In genomic region chr14:105280525-105280924, GRCh38 we compare ENCODE assay signal across 20 cellular contexts. TPM values are rescaled to one million over a fixed set of nuclear protein-coding genes. Genes with fewer than 3 reads are reported as not detected.
DNase-seq lines count a peak whose midpoint lies in the region; ATAC-seq and TF ChIP-seq lines count a peak whose summit lies in the region.
"Had no signal": no experiment of that assay in that cellular context is flagged by ENCODE, and none has a peak within 500 bp of the region (broad histone marks: within the 10 kb centered on the region; RNA-seq: fewer than 3 reads in every experiment).

No MANE protein-coding gene starts in this region.

- H4K20me1 ChIP-seq in BLaER1: peaks cover 68% of the 10 kb centered on the region

- H3K27ac ChIP-seq in BLaER1 (no peak overlapping the region; the same call in 1 of the 2 replicates), Peyer's patch (no peak overlapping the region)
- H3K27ac ChIP-seq: A549, GM23248 had no signal

- H3K4me1 ChIP-seq in BLaER1 (peaks cover 86% of the 10 kb centered on the region), Peyer's patch (no peaks in the 10 kb centered on the region)
- H3K4me1 ChIP-seq: BE2C, HAP-1 had no signal

- H3K9me3 ChIP-seq in BLaER1 (no peaks in the 10 kb centered on the region), Peyer's patch (no peaks in the 10 kb centered on the region)
- H3K9me3 ChIP-seq: A549, BE2C, HAP-1 had no signal

- H3K27me3 ChIP-seq in BLaER1 (no peaks in the 10 kb centered on the region), H7 (ENCODE audit: control insufficient read depth, insufficient read depth, low read length) (no peaks in the 10 kb centered on the region), Peyer's patch (no peaks in the 10 kb centered on the region)
- H3K27me3 ChIP-seq: BE2C had no signal

- H3K4me2 ChIP-seq in BLaER1: peak overlapping the region; percentile 88; the same call in 1 of the 2 replicates
- H3K4me2 ChIP-seq: A549 had no signal

- no peak for TF ChIP-seq CTCF in Peyer's patch (IDR thresholded peaks at IDR 0.05)

- TF ChIP-seq POLR2A in Peyer's patch (IDR thresholded peaks at IDR 0.05): no peak

- H3K4me3 ChIP-seq in BLaER1: no peak overlapping the region
- no peak overlapping the region for H3K4me3 ChIP-seq in H7 (ENCODE audit: insufficient read depth, low read depth, low read length)
- H3K4me3 ChIP-seq in Peyer's patch: no peak overlapping the region
- H3K4me3 ChIP-seq: A549, GM23248, HAP-1 had no signal

- ATAC-seq in esophagus mucosa: peak; percentile 18
- ATAC-seq in GM21367 (IDR thresholded peaks at IDR 0.05; ENCODE audit: unreplicated experiment): no peak
- ATAC-seq: A549 had no signal

- H3K9ac ChIP-seq in BLaER1: no peak overlapping the region
- H3K9ac ChIP-seq: GM23248 had no signal

- H3K36me3 ChIP-seq in BLaER1 (peaks cover 22% of the 10 kb centered on the region), H7 (replicated peaks; ENCODE audit: control insufficient read depth, insufficient read depth, low read length) (no peaks in the 10 kb centered on the region; the same call in 1 of the 2 replicates), Peyer's patch (no peaks in the 10 kb centered on the region)
- H3K36me3 ChIP-seq: BE2C, HAP-1 had no signal

- peak; percentile 33 for DNase-seq in H7
- DNase-seq in Peyer's patch: no peak
- DNase-seq in SIG-M5 treated with dmso at 0.1 percent for 504 hours (lab: John Stamatoyannopoulos, UW; ENCODE audit: unreplicated experiment): no peak
- DNase-seq: 8988T; ACHN; AML-193; BE2C; C1 segment of cervical spinal cord; Calu3; CD4-positive, alpha-beta memory T cell; COR-L47; DMS153; DND-41; GM23248; HFFc6 had no signal

RNA-seq across cellular contexts. Expression of gene BRF1, which starts 20.3 kb away (rescaled TPM):
- 18.5 and 24.6 TPM in 2 replicates for total RNA-seq in H7 (2014; rRNA removed; shearing (Covaris generic))
- total RNA-seq in esophagus mucosa: 11.7 TPM
- total RNA-seq in Peyer's patch: 100 to 1,000 TPM in 1 of 4 donors, 10 to 100 TPM in 3; 40.8 to 112 (median 90.3) TPM

RNA-seq across cellular contexts. Expression of gene BTBD6, which starts 32.2 kb away (rescaled TPM):
- 18.7 and 22.3 TPM in 2 replicates for total RNA-seq in H7 (2014; rRNA removed; shearing (Covaris generic))
- total RNA-seq in esophagus mucosa (34.4 TPM), Peyer's patch (10 to 100 TPM; 32.2 to 67.5 (median 55.5) TPM)

RNA-seq across cellular contexts. Expression of gene PACS2, which starts 34.0 kb away (rescaled TPM):
- total RNA-seq in H7 (2014; rRNA removed; shearing (Covaris generic)): 79.2 and 112 TPM in 2 replicates
- total RNA-seq in esophagus mucosa: 24.9 TPM
- 100 to 1,000 TPM in 3 of 4 donors, 10 to 100 TPM in 1; 77.2 to 158 (median 126) TPM for total RNA-seq in Peyer's patch
